Comparison of ENCODE assay signal across 17 cellular contexts in genomic region chr1:53305650-53306049, GRCh38. TPM values are rescaled to one million over a fixed set of nuclear protein-coding genes. Genes with fewer than 3 reads are reported as not detected.
A peak's percentile ranks its signal among the peaks of the same experiment; 100 is the strongest.
DNase-seq lines count a peak whose midpoint lies in the region; ATAC-seq and TF ChIP-seq lines count a peak whose summit lies in the region.
"Had no signal": no experiment of that assay in that cellular context is flagged by ENCODE, and none has a peak within 500 bp of the region (broad histone marks: within the 10 kb centered on the region; RNA-seq: fewer than 3 reads in every experiment).

No MANE protein-coding gene starts in this region.

- ATAC-seq in activated CD8-positive, alpha-beta T cell treated with anti-CD3 and anti-CD28 coated beads, Interleukin-2, amount 10 ng/mL, durations not matched to agents 7 days and 5 days, result no peak
- ATAC-seq in activated CD8-positive, alpha-beta T cell treated with anti-CD3 and anti-CD28 coated beads for 36 hours, result no peak
- ATAC-seq in esophagus mucosa (peak; percentile 53), HG02981 (IDR thresholded peaks at IDR 0.05; ENCODE audit: unreplicated experiment) (no peak), HG03280 (IDR thresholded peaks at IDR 0.05; ENCODE audit: unreplicated experiment) (no peak)
- no peak for ATAC-seq in stimulated activated effector memory CD8-positive, alpha-beta T cell treated with anti-CD3 and anti-CD28 coated beads, Interleukin-12 subunit alpha, Interleukin-12 subunit beta, amount 100 ng/mL, for 72 hours
- ATAC-seq: CD8-positive, alpha-beta T cell; gastroesophageal sphincter; right lobe of liver had no signal

- no peak for TF ChIP-seq CTCF in activated CD8-positive, alpha-beta T cell treated with anti-CD3 and anti-CD28 coated beads for 36 hours (IDR thresholded peaks at IDR 0.05)

- DNase-seq in activated CD8-positive, alpha-beta T cell treated with anti-CD3 and anti-CD28 coated beads, Interleukin-2, amount 10 ng/mL, durations not matched to agents 7 days and 5 days, result no peak
- DNase-seq in activated CD8-positive, alpha-beta T cell treated with anti-CD3 and anti-CD28 coated beads for 36 hours, result no peak
- peak; percentile 94 for DNase-seq in NCI-H2029 treated with DMSO at 0.1 percent for 48 hours (lab: John Stamatoyannopoulos, UW)
- DNase-seq in stimulated activated effector memory CD8-positive, alpha-beta T cell treated with anti-CD3 and anti-CD28 coated beads, Interleukin-12 subunit alpha, Interleukin-12 subunit beta, amount 100 ng/mL, for 72 hours (ENCODE audit: low spot score in 2 of 2), result no peak
- DNase-seq in NCI-H226, result no peak
- DNase-seq: activated CD4-positive, CD25-positive, alpha-beta regulatory T cell treated with anti-CD3 and anti-CD28 coated beads, Interleukin-2, amount 50 U/mL, for 72 hours; activated CD8-positive, alpha-beta memory T cell treated with anti-CD3 and anti-CD28 coated beads, Interleukin-2, amount 50 U/mL, for 48 hours; activated gamma-delta T cell treated with Interleukin-2 at 50 U/mL for 16 hours; CD8-positive, alpha-beta T cell; NCI-H1930; NCI-H524 treated with DMSO at 0.1 percent for 48 hours; right lobe of liver had no signal

- peaks cover 37% of the 10 kb centered on the region for H3K4me1 Mint-ChIP-seq in activated CD8-positive, alpha-beta T cell treated with anti-CD3 and anti-CD28 coated beads, Interleukin-2, amount 10 ng/mL, durations not matched to agents 7 days and 5 days (ENCODE audit: low read depth)
- H3K4me1 Mint-ChIP-seq in activated CD8-positive, alpha-beta T cell treated with anti-CD3 and anti-CD28 coated beads for 36 hours (ENCODE audit: low read depth), result peaks cover 15% of the 10 kb centered on the region
- H3K4me1 Mint-ChIP-seq in stimulated activated effector memory CD8-positive, alpha-beta T cell treated with anti-CD3 and anti-CD28 coated beads, Interleukin-12 subunit alpha, Interleukin-12 subunit beta, amount 100 ng/mL, for 72 hours, result peaks cover 34% of the 10 kb centered on the region

- no peaks in the 10 kb centered on the region for H3K27me3 Mint-ChIP-seq in activated CD8-positive, alpha-beta T cell treated with anti-CD3 and anti-CD28 coated beads, Interleukin-2, amount 10 ng/mL, durations not matched to agents 7 days and 5 days (ENCODE audit: low read depth)
- no peaks in the 10 kb centered on the region for H3K27me3 Mint-ChIP-seq in activated CD8-positive, alpha-beta T cell treated with anti-CD3 and anti-CD28 coated beads for 36 hours
- H3K27me3 Mint-ChIP-seq: stimulated activated naive CD8-positive, alpha-beta T cell treated with anti-CD3 and anti-CD28 coated beads, Interleukin-15, Interleukin-2, amounts not matched to agents 100 ng/mL and 50 ng/mL, for 24 hours had no signal

- no peak overlapping the region for H3K4me3 Mint-ChIP-seq in activated CD8-positive, alpha-beta T cell treated with anti-CD3 and anti-CD28 coated beads, Interleukin-2, amount 10 ng/mL, durations not matched to agents 7 days and 5 days
- H3K4me3 Mint-ChIP-seq in activated CD8-positive, alpha-beta T cell treated with anti-CD3 and anti-CD28 coated beads for 36 hours, result no peak overlapping the region
- H3K4me3 Mint-ChIP-seq in stimulated activated effector memory CD8-positive, alpha-beta T cell treated with anti-CD3 and anti-CD28 coated beads, Interleukin-12 subunit alpha, Interleukin-12 subunit beta, amount 100 ng/mL, for 72 hours, result no peak overlapping the region
- H3K4me3 Mint-ChIP-seq: CD8-positive, alpha-beta T cell; stimulated activated naive CD8-positive, alpha-beta T cell treated with anti-CD3 and anti-CD28 coated beads, Interleukin-15, Interleukin-2, amounts not matched to agents 100 ng/mL and 50 ng/mL, for 24 hours had no signal

- POLR2A ChIA-PET in activated CD8-positive, alpha-beta T cell treated with anti-CD3 and anti-CD28 coated beads, Interleukin-2, amount 10 ng/mL, durations not matched to agents 7 days and 5 days (lab: Charles Lee), result interaction anchor here (0.5 kb wide), 1 partner anchor 549 kb away, joined by 3 read pairs; no protein-coding TSS in a partner anchor
- POLR2A ChIA-PET in activated CD8-positive, alpha-beta T cell treated with anti-CD3 and anti-CD28 coated beads for 36 hours (lab: Charles Lee), result interaction anchor here (0.8 to 1.3 kb wide), 3 partner anchors 10 to 12 kb away, joined by 3 read pairs; no protein-coding TSS in a partner anchor

- CTCF ChIA-PET in activated CD8-positive, alpha-beta T cell treated with anti-CD3 and anti-CD28 coated beads, Interleukin-2, amount 10 ng/mL, durations not matched to agents 7 days and 5 days (lab: Charles Lee), result interaction anchor here (1.9 kb wide), 1 partner anchor 27 kb away, joined by 5 read pairs; no protein-coding TSS in a partner anchor
- CTCF ChIA-PET in activated CD8-positive, alpha-beta T cell treated with anti-CD3 and anti-CD28 coated beads for 36 hours (lab: Charles Lee), result interaction anchor here (0.6 to 1.5 kb wide), 2 partner anchors 27 to 87 kb away, joined by 3 to 7 read pairs; no protein-coding TSS in a partner anchor

- no peaks in the 10 kb centered on the region for H3K9me3 Mint-ChIP-seq in activated CD8-positive, alpha-beta T cell treated with anti-CD3 and anti-CD28 coated beads, Interleukin-2, amount 10 ng/mL, durations not matched to agents 7 days and 5 days (ENCODE audit: insufficient read depth)
- no peaks in the 10 kb centered on the region for H3K9me3 Mint-ChIP-seq in activated CD8-positive, alpha-beta T cell treated with anti-CD3 and anti-CD28 coated beads for 36 hours
- H3K9me3 Mint-ChIP-seq in stimulated activated effector memory CD8-positive, alpha-beta T cell treated with anti-CD3 and anti-CD28 coated beads, Interleukin-12 subunit alpha, Interleukin-12 subunit beta, amount 100 ng/mL, for 72 hours, result no peaks in the 10 kb centered on the region
- H3K9me3 Mint-ChIP-seq: CD8-positive, alpha-beta T cell; stimulated activated naive CD8-positive, alpha-beta T cell treated with anti-CD3 and anti-CD28 coated beads, Interleukin-15, Interleukin-2, amounts not matched to agents 100 ng/mL and 50 ng/mL, for 24 hours had no signal

- H3K36me3 Mint-ChIP-seq in activated CD8-positive, alpha-beta T cell treated with anti-CD3 and anti-CD28 coated beads, Interleukin-2, amount 10 ng/mL, durations not matched to agents 7 days and 5 days (ENCODE audit: low read depth), result peaks cover 24% of the 10 kb centered on the region
- H3K36me3 Mint-ChIP-seq in activated CD8-positive, alpha-beta T cell treated with anti-CD3 and anti-CD28 coated beads for 36 hours (ENCODE audit: low read depth), result peaks cover 7% of the 10 kb centered on the region
- H3K36me3 Mint-ChIP-seq in stimulated activated effector memory CD8-positive, alpha-beta T cell treated with anti-CD3 and anti-CD28 coated beads, Interleukin-12 subunit alpha, Interleukin-12 subunit beta, amount 100 ng/mL, for 72 hours, result peaks cover 14% of the 10 kb centered on the region
- H3K36me3 Mint-ChIP-seq: CD8-positive, alpha-beta T cell had no signal

- H3K27ac Mint-ChIP-seq in activated CD8-positive, alpha-beta T cell treated with anti-CD3 and anti-CD28 coated beads, Interleukin-2, amount 10 ng/mL, durations not matched to agents 7 days and 5 days, result peak overlapping the region; percentile 33
- no peak overlapping the region for H3K27ac Mint-ChIP-seq in activated CD8-positive, alpha-beta T cell treated with anti-CD3 and anti-CD28 coated beads for 36 hours
- peak overlapping the region; percentile 64 for H3K27ac Mint-ChIP-seq in stimulated activated effector memory CD8-positive, alpha-beta T cell treated with anti-CD3 and anti-CD28 coated beads, Interleukin-12 subunit alpha, Interleukin-12 subunit beta, amount 100 ng/mL, for 72 hours
- H3K27ac Mint-ChIP-seq: CD8-positive, alpha-beta T cell; stimulated activated naive CD8-positive, alpha-beta T cell treated with anti-CD3 and anti-CD28 coated beads, Interleukin-15, Interleukin-2, amounts not matched to agents 100 ng/mL and 50 ng/mL, for 24 hours had no signal

- intact Hi-C loops in activated CD8-positive, alpha-beta T cell treated with anti-CD3 and anti-CD28 coated beads for 36 hours (cut with micrococcal nuclease), result no loop called here

RNA-seq across cellular contexts. Expression of gene LRP8, which starts 22.2 kb away (rescaled TPM):
- 10 to 100 TPM; 62.7 to 71.8 TPM for total RNA-seq in activated CD8-positive, alpha-beta T cell treated with anti-CD3 and anti-CD28 coated beads, Interleukin-2, amount 10 ng/mL, durations not matched to agents 7 days and 5 days
- total RNA-seq in activated CD8-positive, alpha-beta T cell treated with anti-CD3 and anti-CD28 coated beads for 36 hours, result 10 to 100 TPM; 39.9 to 41.6 TPM
- 21.0 TPM for total RNA-seq in esophagus mucosa
